11 cellular contexts compared by ENCODE assay signal in the genomic region with DNA sequence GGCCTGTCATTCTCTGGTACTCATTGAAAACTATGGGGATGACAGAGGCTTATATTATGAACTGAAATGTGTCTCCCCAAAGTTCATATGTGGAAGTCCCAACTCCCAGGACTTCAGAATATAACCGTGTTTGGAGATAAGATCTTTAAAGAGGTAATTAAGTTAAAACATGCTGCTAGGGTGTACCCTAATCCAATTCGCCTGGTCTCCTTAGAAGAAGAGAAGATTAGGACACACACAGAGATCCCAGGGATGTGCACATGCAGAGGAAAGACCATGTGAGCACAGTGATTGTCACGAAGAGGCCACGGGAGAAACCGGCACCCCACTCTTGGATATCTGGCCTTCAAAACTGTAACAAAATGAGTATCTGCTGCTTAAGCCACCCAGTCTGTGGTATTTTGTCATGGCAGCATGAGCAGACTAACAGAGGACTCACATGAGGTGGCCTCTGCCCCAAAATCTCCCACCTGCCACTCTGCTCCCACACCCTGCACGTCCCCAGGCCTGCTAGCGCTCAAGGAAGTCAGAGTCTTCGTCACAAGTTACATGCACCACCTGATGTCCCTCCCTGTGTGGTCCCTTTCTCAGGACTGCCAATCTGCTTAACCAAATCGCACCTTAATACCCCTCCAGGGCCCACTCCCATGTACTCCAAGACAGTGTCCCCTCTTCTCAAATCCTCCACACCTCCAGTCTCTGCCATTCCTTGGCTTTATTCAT. TPM values are rescaled to one million over a fixed set of nuclear protein-coding genes. Genes with fewer than 3 reads are reported as not detected.
DNase-seq lines count a peak whose midpoint lies in the region; ATAC-seq, FAIRE-seq and TF ChIP-seq lines count a peak whose summit lies in the region.
"Had no signal": no experiment of that assay in that cellular context is flagged by ENCODE, and none has a peak within 500 bp of the region (broad histone marks: within the 10 kb centered on the region; RNA-seq: fewer than 3 reads in every experiment).

No MANE protein-coding gene starts in this region.

- CTCF ChIA-PET in AG04450 (lab: Charles Lee), result interaction anchor here (0.5 to 2.2 kb wide), 2 partner anchors 41 to 785 kb away, joined by 3 to 7 read pairs; no protein-coding TSS in a partner anchor
- CTCF ChIA-PET in PC-9 (lab: Charles Lee), result interaction anchor here (0.9 to 1.2 kb wide), 2 partner anchors 48 to 63 kb away, joined by 5 to 6 read pairs; no protein-coding TSS in a partner anchor

- H3K9me2 ChIP-seq in PC-9 (ENCODE audit: insufficient read depth), result no peaks in the 10 kb centered on the region

- intact Hi-C loops in PC-9 (cut with micrococcal nuclease; ENCODE audit: unreplicated experiment), result no loop called here
- intact Hi-C loops in sciatic nerve (cut with DNase I), result loop anchor here (10.0 kb wide), 1 partner anchor 45 kb away; a partner anchor contains a TSS

- H3K4me3 ChIP-seq in AG04450 (ENCODE audit: low read depth, low read length) (no peak overlapping the region), PC-9 (no peak overlapping the region), coronary artery (peak overlapping the region; percentile 44), osteoblast (ENCODE audit: insufficient read depth, low read length) (peak overlapping the region; percentile 7)

- FAIRE-seq in HTR-8/SVneo (lab: Jason Lieb, UNC), result no peak

- H3K27ac ChIP-seq in AG04450 (ENCODE audit: low read depth, low read length) (peak overlapping the region; percentile 88), PC-9 (peak overlapping the region; percentile 32), coronary artery (peak overlapping the region; percentile 74 to 95), osteoblast (ENCODE audit: low read depth, low read length) (peak overlapping the region; percentile 97)

- no peaks in the 10 kb centered on the region for H3K9me3 ChIP-seq in AG04450 (ENCODE audit: control insufficient read depth, insufficient read depth, low read length)
- no peaks in the 10 kb centered on the region for H3K9me3 ChIP-seq in PC-9 (ENCODE audit: insufficient read depth, low read depth)
- H3K9me3 ChIP-seq in osteoblast (ENCODE audit: low read depth, low read length), result no peaks in the 10 kb centered on the region

- H3K4me2 ChIP-seq in PC-9, result peak overlapping the region; percentile 41
- no peak overlapping the region for H3K4me2 ChIP-seq in osteoblast (ENCODE audit: insufficient read depth, low read length)

- peaks cover 48% of the 10 kb centered on the region for H3F3A ChIP-seq in PC-9 (ENCODE audit: insufficient read depth, low read depth)

- POLR2A ChIA-PET in AG04450 (lab: Yijun Ruan, JAX) (interaction anchor here (0.6 to 1.2 kb wide), 2 partner anchors 23 to 25 kb away, joined by 3 read pairs; no protein-coding TSS in a partner anchor), PC-9 (lab: Charles Lee; ENCODE audit: unreplicated experiment) (interaction anchor here (0.6 to 1.0 kb wide), 3 partner anchors 37 to 48 kb away, joined by 3 to 9 read pairs (median 4); no protein-coding TSS in a partner anchor)

- H3K36me3 ChIP-seq in PC-9 (ENCODE audit: low read depth) (peaks cover 61% of the 10 kb centered on the region), osteoblast (ENCODE audit: insufficient read depth, low read length) (peaks cover 56% of the 10 kb centered on the region)

- TF ChIP-seq CTCF in AG04450 (IDR thresholded peaks at IDR 0.05; ENCODE audit: low read depth, low read length) (no peak), PC-9 (conservative IDR thresholded peaks at IDR 0.05) (no peak), coronary artery (IDR thresholded peaks at IDR 0.05) (no peak), osteoblast (IDR thresholded peaks at IDR 0.05; ENCODE audit: extremely low read depth, low read depth, low read length) (no peak)

- TSS peak; percentile 85 for BruUV-seq in PC-9 (replicated peaks; lab: Mats Ljungman, UMichigan)

- H3K27me3 ChIP-seq in AG04450 (ENCODE audit: control insufficient read depth, insufficient read depth, low read length) (no peaks in the 10 kb centered on the region), PC-9 (ENCODE audit: insufficient read depth, low read depth) (no peaks in the 10 kb centered on the region), osteoblast (ENCODE audit: insufficient read depth, low read length) (no peaks in the 10 kb centered on the region)

- H2AFZ ChIP-seq in PC-9 (no peak overlapping the region), osteoblast (ENCODE audit: low read length) (no peak overlapping the region)

- ATAC-seq in HG03378 (IDR thresholded peaks at IDR 0.05; ENCODE audit: unreplicated experiment) (no peak), sciatic nerve (no peak)

- H3K4me1 ChIP-seq in PC-9 (replicated peaks; ENCODE audit: insufficient read depth) (peaks cover 62% of the 10 kb centered on the region), osteoblast (ENCODE audit: insufficient read depth, low read length) (peaks cover 57% of the 10 kb centered on the region)

- DNase-seq in AG04450 (ENCODE audit: low read depth, low spot score), result no peak
- DNase-seq in PC-9, result no peak
- DNase-seq in coronary artery (ENCODE audit: low spot score), result no peak
- no peak for DNase-seq in osteoblast (ENCODE audit: insufficient read length, low spot score, missing footprints)
- no peak for DNase-seq in activated gamma-delta T cell (lab: John Stamatoyannopoulos, UW)
- no peak for DNase-seq in HTR-8/SVneo (ENCODE audit: insufficient read length, low spot score)
- DNase-seq in sciatic nerve (ENCODE audit: low spot score), result no peak
- DNase-seq: activated CD4-positive, CD25-positive, alpha-beta regulatory T cell; cortex of kidney had no signal

- peaks cover 50% of the 10 kb centered on the region for H3K79me2 ChIP-seq in PC-9 (ENCODE audit: low read depth)
- H3K79me2 ChIP-seq in osteoblast (ENCODE audit: insufficient read depth, low read length), result peaks cover 16% of the 10 kb centered on the region

- H4K20me1 ChIP-seq in PC-9 (ENCODE audit: insufficient read depth) (peaks cover 6% of the 10 kb centered on the region; the same call in 1 of the 2 replicates), osteoblast (ENCODE audit: insufficient read depth, low read length) (peaks cover 20% of the 10 kb centered on the region)

RNA-seq across cellular contexts. Expression of a gene that starts 26.8 kb away (rescaled TPM):
- 11.5 and 14.2 TPM in 2 replicates for polyA plus RNA-seq in AG04450 (2011; rRNA removed)
- polyA minus RNA-seq in AG04450 (2011; rRNA and poly(A)+ RNA removed), result 2.2 and 4.0 TPM in 2 replicates
- total RNA-seq in PC-9 (2021), result 2.1 TPM in 1 of 2 replicates, not detected in the other
- total RNA-seq in osteoblast, result 17.1 and 19.2 TPM in 2 replicates
- 103 TPM for total RNA-seq in sciatic nerve
- total RNA-seq: LHCN-M2 had no signal

RNA-seq across cellular contexts. Expression of a gene that starts 46.0 kb away (rescaled TPM):
- 161 and 182 TPM in 2 replicates for polyA plus RNA-seq in AG04450 (2011; rRNA removed)
- polyA minus RNA-seq in AG04450 (2011; rRNA and poly(A)+ RNA removed), result 120 and 127 TPM in 2 replicates
- total RNA-seq in PC-9 (2021) (287 and 318 TPM in 2 replicates), osteoblast (112 and 113 TPM in 2 replicates), sciatic nerve (205 TPM)

Comparison
In these comparisons a context has a peak if more than half of its experiments do, and no peak if none do; other contexts are left out.
1. H3K27ac ChIP-seq: peak in every context shown above with its lines; median percentile 97 in osteoblast; 88 in AG04450; 84 in coronary artery; 32 in PC-9.
2. H3K4me3 ChIP-seq: peak in coronary artery (single experiment) and osteoblast (single experiment); none in AG04450 (single experiment) and PC-9 (single experiment).